8 cellular contexts compared by ENCODE assay signal in the genomic region with DNA sequence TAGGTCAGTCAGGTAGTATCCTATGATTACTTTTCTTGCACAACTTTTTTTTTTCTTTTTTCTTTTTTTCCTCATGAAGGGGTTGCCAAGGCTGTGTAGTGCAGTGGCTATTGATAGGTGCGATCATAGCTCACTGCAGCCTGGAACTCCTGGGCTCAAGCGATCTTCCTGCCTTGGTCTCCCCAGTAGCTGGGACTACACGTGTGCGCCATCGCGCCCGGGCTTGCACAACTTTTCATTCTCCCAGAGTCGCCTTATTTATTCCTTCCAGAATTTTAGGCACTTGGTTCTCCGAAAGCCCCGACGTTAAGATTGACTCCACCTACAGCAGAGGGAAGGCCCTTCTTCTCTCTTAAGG. TPM values are rescaled to one million over a fixed set of nuclear protein-coding genes. Genes with fewer than 3 reads are reported as not detected.
A peak's percentile ranks its signal among the peaks of the same experiment; 100 is the strongest.
DNase-seq lines count a peak whose midpoint lies in the region; TF ChIP-seq lines count a peak whose summit lies in the region.

No MANE protein-coding gene starts in this region.

- TF ChIP-seq CTCF in GM06990 (IDR thresholded peaks at IDR 0.05; ENCODE audit: insufficient read depth, low read length, poor library complexity, severe bottlenecking) (no peak), WERI-Rb-1 (IDR thresholded peaks at IDR 0.05; ENCODE audit: low read depth, low read length) (no peak), fibroblast of villous mesenchyme (IDR thresholded peaks at IDR 0.05; ENCODE audit: insufficient read depth, low read depth, low read length) (no peak), GM10248 (IDR thresholded peaks at IDR 0.05; ENCODE audit: control extremely low read depth, extremely low read depth, low read depth, missing control alignments) (no peak)

- H3K36me3 ChIP-seq in GM06990 (ENCODE audit: control insufficient read depth, insufficient read depth, low read length) (no peaks in the 10 kb centered on the region), WERI-Rb-1 (peaks cover 19% of the 10 kb centered on the region), rectal smooth muscle tissue (ENCODE audit: control insufficient read depth, insufficient read depth, low read length) (peaks cover 4% of the 10 kb centered on the region)

- intact Hi-C loops in head of caudate nucleus (cut with DNase I): loop anchor here (2.0 kb wide), 1 partner anchor 60 kb away; the partner anchor contains the start of gene ZNF350

- H3K9ac ChIP-seq in rectal smooth muscle tissue (ENCODE audit: low read length): no peak overlapping the region

- H3K4me3 ChIP-seq in GM06990 (replicated peaks; ENCODE audit: low read depth, low read length) (peak overlapping the region; percentile 88), WERI-Rb-1 (ENCODE audit: low read depth, low read length) (peak overlapping the region; percentile 96), fibroblast of villous mesenchyme (ENCODE audit: low read depth, low read length) (peak overlapping the region; percentile 99), rectal smooth muscle tissue (ENCODE audit: low read length) (peak overlapping the region; percentile 100)

- DNase-seq in GM06990 (ENCODE audit: extremely low read depth, insufficient read length) (no peak), WERI-Rb-1 (no peak), fibroblast of villous mesenchyme (ENCODE audit: low read depth) (no peak), head of caudate nucleus (no peak), NCI-H1436 (lab: John Stamatoyannopoulos, UW) (no peak), ecto neural progenitor cell (ENCODE audit: low spot score) (no peak), GM10248 (ENCODE audit: extremely low spot score) (no peak)

- H3K27ac ChIP-seq in WERI-Rb-1 (peak overlapping the region; percentile 95), rectal smooth muscle tissue (ENCODE audit: low read depth, low read length) (peak overlapping the region; percentile 91)

- POLR2A ChIA-PET in GM10248 (lab: Yijun Ruan, JAX): no interaction called here

- H3K27me3 ChIP-seq in GM06990 (replicated peaks; ENCODE audit: control insufficient read depth, insufficient read depth, low read length) (no peaks in the 10 kb centered on the region), WERI-Rb-1 (ENCODE audit: insufficient read depth, low read depth, severe bottlenecking) (no peaks in the 10 kb centered on the region), rectal smooth muscle tissue (ENCODE audit: control insufficient read depth, insufficient read depth, low read length) (no peaks in the 10 kb centered on the region)

- peaks cover 29% of the 10 kb centered on the region for H3K9me3 ChIP-seq in WERI-Rb-1 (ENCODE audit: severe bottlenecking)

- CTCF ChIA-PET in GM10248 (lab: Yijun Ruan, JAX): no interaction called here

- H3K4me1 ChIP-seq in rectal smooth muscle tissue (ENCODE audit: control insufficient read depth, insufficient read depth, low read length): no peaks in the 10 kb centered on the region

RNA-seq across cellular contexts. Expression of gene ZNF613, which starts 0.9 kb away (rescaled TPM):
- 5.2 and 10.8 TPM in 2 replicates for total RNA-seq in fibroblast of villous mesenchyme

RNA-seq across cellular contexts. Expression of gene ZNF649, which starts 21.6 kb away (rescaled TPM):
- 6.4 and 12.1 TPM in 2 replicates for total RNA-seq in fibroblast of villous mesenchyme

RNA-seq across cellular contexts. Expression of gene ZNF577, which starts 38.7 kb away (rescaled TPM):
- total RNA-seq in fibroblast of villous mesenchyme: 3.5 and 4.2 TPM in 2 replicates
